19 cellular contexts compared by ENCODE assay signal in the genomic region with DNA sequence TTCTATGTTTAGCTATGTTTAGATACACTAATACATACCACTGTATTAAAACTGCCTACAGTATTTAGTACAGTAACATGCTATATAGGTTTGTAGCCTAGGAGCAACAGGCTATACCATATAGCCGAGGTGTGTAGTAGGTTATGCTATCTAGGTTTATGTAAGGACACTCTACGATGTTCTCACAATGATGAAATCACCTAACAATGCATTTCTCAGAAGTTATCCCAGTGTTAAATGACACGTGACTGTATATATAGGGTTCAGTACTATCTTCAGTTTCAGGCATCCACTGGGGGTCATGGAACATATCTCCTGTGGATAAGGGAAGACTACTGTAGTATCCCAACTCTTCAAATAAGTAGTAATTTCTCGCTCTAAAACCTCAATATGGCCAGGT.
DNase-seq lines count a peak whose midpoint lies in the region; ATAC-seq, FAIRE-seq and TF ChIP-seq lines count a peak whose summit lies in the region.
"Had no signal": no experiment of that assay in that cellular context is flagged by ENCODE, and none has a peak within 500 bp of the region (broad histone marks: within the 10 kb centered on the region; RNA-seq: fewer than 3 reads in every experiment).

No MANE protein-coding gene starts in this region.

- H3K4me3 ChIP-seq in PC-3 (ENCODE audit: low read length): no peak overlapping the region
- H3K4me3 ChIP-seq in trophoblast cell (ENCODE audit: low read depth, low read length): no peak overlapping the region
- H3K4me3 ChIP-seq: HAP-1 had no signal

- no CpG with 5 or more reads among the region's 4 CpGs for WGBS in trophoblast cell (ENCODE audit: extremely low coverage, insufficient coverage, insufficient read length)

- peaks cover 30% of the 10 kb centered on the region for H3K4me1 Mint-ChIP-seq in mesothelial cell of epicardium
- H3K4me1 Mint-ChIP-seq in activated CD4-positive, alpha-beta T cell treated with anti-CD3 and anti-CD28 coated beads, Interleukin-2, amount 10 ng/mL, durations not matched to agents 7 days and 5 days: peaks cover 19% of the 10 kb centered on the region

- peaks cover under 1% of the 10 kb centered on the region for H3K36me3 Mint-ChIP-seq in mesothelial cell of epicardium
- H3K36me3 Mint-ChIP-seq in activated CD4-positive, alpha-beta T cell treated with anti-CD3 and anti-CD28 coated beads, Interleukin-2, amount 10 ng/mL, durations not matched to agents 7 days and 5 days (ENCODE audit: low read depth): no peaks in the 10 kb centered on the region

- H2AFZ ChIP-seq in PC-3 (ENCODE audit: low read length) (no peak overlapping the region), trophoblast cell (ENCODE audit: insufficient read depth, low read length, poor library complexity) (no peak overlapping the region)

- no peak for DNase-seq in H54 (ENCODE audit: insufficient read length, low spot score)
- no peak for DNase-seq in PC-3
- peak; percentile 3 to 17 for DNase-seq in erythroblast (lab: John Stamatoyannopoulos, UW)
- DNase-seq in trophoblast cell: peak in 1 of 2 donors; percentile 73
- no peak for DNase-seq in NCI-H69 (lab: John Stamatoyannopoulos, UW)
- no peak for DNase-seq in GM03348 (ENCODE audit: low spot score)
- DNase-seq in mesothelial cell of epicardium (ENCODE audit: low spot score in 2 of 2, unreplicated experiment in 2 of 2): no peak
- DNase-seq in activated CD4-positive, alpha-beta T cell treated with anti-CD3 and anti-CD28 coated beads, Interleukin-2, amount 10 ng/mL, durations not matched to agents 7 days and 5 days: no peak
- DNase-seq: C1 segment of cervical spinal cord; CD8-positive, alpha-beta memory T cell; DMS79 treated with DMSO at 0.1 percent for 48 hours; MV-4-11; NCI-H187; NCI-H2227 treated with DMSO at 0.1 percent for 48 hours; NCI-H510A treated with DMSO at 0.1 percent for 48 hours; NCI-H82 had no signal

- H3K27me3 ChIP-seq in PC-3 (ENCODE audit: low read length) (no peaks in the 10 kb centered on the region), trophoblast cell (ENCODE audit: insufficient read depth, low read length) (no peaks in the 10 kb centered on the region)

- no peaks in the 10 kb centered on the region for H3K9me3 Mint-ChIP-seq in mesothelial cell of epicardium
- no peaks in the 10 kb centered on the region for H3K9me3 Mint-ChIP-seq in activated CD4-positive, alpha-beta T cell treated with anti-CD3 and anti-CD28 coated beads, Interleukin-2, amount 10 ng/mL, durations not matched to agents 7 days and 5 days
- H3K9me3 Mint-ChIP-seq: CD8-positive, alpha-beta memory T cell had no signal

- no peak overlapping the region for H2BK5ac ChIP-seq in trophoblast cell (ENCODE audit: low read depth, low read length, poor library complexity)

- peak overlapping the region; percentile 85 for H2BK120ac ChIP-seq in trophoblast cell (ENCODE audit: insufficient read depth, low read length, poor library complexity)

- POLR2A ChIA-PET in PC-3 (lab: Charles Lee; ENCODE audit: unreplicated experiment): interaction anchor here (0.6 kb wide), 1 partner anchor 34 kb away, joined by 4 read pairs; no protein-coding TSS in a partner anchor
- POLR2A ChIA-PET in activated CD4-positive, alpha-beta T cell treated with anti-CD3 and anti-CD28 coated beads, Interleukin-2, amount 10 ng/mL, durations not matched to agents 7 days and 5 days (lab: Charles Lee): no interaction called here

- no peak overlapping the region for H4K91ac ChIP-seq in trophoblast cell (ENCODE audit: low read depth, low read length)

- TF ChIP-seq POLR2A in H54 (IDR thresholded peaks at IDR 0.05; ENCODE audit: low read depth, low read length): no peak
- no peak for TF ChIP-seq POLR2A in erythroblast (IDR thresholded peaks at IDR 0.05; ENCODE audit: low read length)

- no peak for TF ChIP-seq CTCF in PC-3 (conservative IDR thresholded peaks at IDR 0.05; ENCODE audit: low read depth, low read length)
- no peak for TF ChIP-seq CTCF in mesothelial cell of epicardium (IDR thresholded peaks at IDR 0.05; ENCODE audit: unreplicated experiment)

- H3K79me2 ChIP-seq in PC-3 (ENCODE audit: low read length) (peaks cover 31% of the 10 kb centered on the region), trophoblast cell (ENCODE audit: control insufficient read depth, insufficient read depth, low read length, poor library complexity) (peaks cover 4% of the 10 kb centered on the region)

- H3K27ac Mint-ChIP-seq in mesothelial cell of epicardium: no peak overlapping the region
- H3K27ac Mint-ChIP-seq in activated CD4-positive, alpha-beta T cell treated with anti-CD3 and anti-CD28 coated beads, Interleukin-2, amount 10 ng/mL, durations not matched to agents 7 days and 5 days: no peak overlapping the region
- H3K27ac Mint-ChIP-seq: CD8-positive, alpha-beta memory T cell had no signal

- no peak overlapping the region for H3K23ac ChIP-seq in trophoblast cell (ENCODE audit: low read length)

- peaks cover 10% of the 10 kb centered on the region for H3F3A ChIP-seq in PC-3 (ENCODE audit: low read length, unreplicated experiment)

- H3K9me3 ChIP-seq in PC-3 (ENCODE audit: low read length) (no peaks in the 10 kb centered on the region), trophoblast cell (ENCODE audit: insufficient read depth, low read depth, low read length) (no peaks in the 10 kb centered on the region)
- H3K9me3 ChIP-seq: HAP-1 had no signal

- no peak overlapping the region for H2AK5ac ChIP-seq in trophoblast cell (ENCODE audit: low read length)

- no peaks in the 10 kb centered on the region for H3K27me3 Mint-ChIP-seq in mesothelial cell of epicardium (ENCODE audit: low read depth)
- no peaks in the 10 kb centered on the region for H3K27me3 Mint-ChIP-seq in activated CD4-positive, alpha-beta T cell treated with anti-CD3 and anti-CD28 coated beads, Interleukin-2, amount 10 ng/mL, durations not matched to agents 7 days and 5 days
- H3K27me3 Mint-ChIP-seq: CD8-positive, alpha-beta memory T cell had no signal

- H3K79me1 ChIP-seq in trophoblast cell (ENCODE audit: low read length): peaks cover 14% of the 10 kb centered on the region

- no peak for ATAC-seq in PC-3
- ATAC-seq: HepG2 had no signal

- peak overlapping the region; percentile 99 for H3K27ac ChIP-seq in PC-3 (ENCODE audit: low read length)
- H3K27ac ChIP-seq in trophoblast cell (ENCODE audit: low read depth, low read length): peak overlapping the region; percentile 39
- H3K27ac ChIP-seq: KMS-11 had no signal

- no TSS peak for BruUV-seq in PC-3 (replicated peaks; lab: Mats Ljungman, UMichigan)

- H4K12ac ChIP-seq in trophoblast cell (ENCODE audit: low read depth, low read length): no peak overlapping the region

- H3K4ac ChIP-seq in trophoblast cell (ENCODE audit: low read depth, low read length): no peak overlapping the region

- no peaks in the 10 kb centered on the region for H4K20me1 ChIP-seq in PC-3 (ENCODE audit: low read length)

- CTCF ChIA-PET in PC-3 (lab: Charles Lee): no interaction called here
- CTCF ChIA-PET in activated CD4-positive, alpha-beta T cell treated with anti-CD3 and anti-CD28 coated beads, Interleukin-2, amount 10 ng/mL, durations not matched to agents 7 days and 5 days (lab: Charles Lee): no interaction called here

- no peak overlapping the region for H4K8ac ChIP-seq in trophoblast cell (ENCODE audit: low read depth, low read length)

- H3K9me2 ChIP-seq in PC-3 (replicated peaks; ENCODE audit: low read length): no peaks in the 10 kb centered on the region

- H3K36me3 ChIP-seq in PC-3 (ENCODE audit: low read depth, low read length) (no peaks in the 10 kb centered on the region), trophoblast cell (ENCODE audit: control insufficient read depth in 1 of 2, insufficient read depth in 2 of 2, low read length in 2 of 2) (no peaks in the 10 kb centered on the region)
- H3K36me3 ChIP-seq: HAP-1 had no signal

- peak; percentile 48 for FAIRE-seq in H54 (lab: Jason Lieb, UNC)
- FAIRE-seq: HepG2 had no signal

- no peak overlapping the region for H3K4me3 Mint-ChIP-seq in mesothelial cell of epicardium
- no peak overlapping the region for H3K4me3 Mint-ChIP-seq in activated CD4-positive, alpha-beta T cell treated with anti-CD3 and anti-CD28 coated beads, Interleukin-2, amount 10 ng/mL, durations not matched to agents 7 days and 5 days
- H3K4me3 Mint-ChIP-seq: CD8-positive, alpha-beta memory T cell had no signal

- H3K14ac ChIP-seq in trophoblast cell (ENCODE audit: low read length): no peak overlapping the region

- H2BK12ac ChIP-seq in trophoblast cell (ENCODE audit: low read length): no peak overlapping the region

- H3K4me2 ChIP-seq in PC-3 (ENCODE audit: low read length): peak overlapping the region; percentile 88
- no peak overlapping the region for H3K4me2 ChIP-seq in trophoblast cell (ENCODE audit: low read length)
- H3K4me2 ChIP-seq: KMS-11 had no signal

- H3K9ac ChIP-seq in PC-3 (ENCODE audit: low read length): peak overlapping the region; percentile 23
- no peak overlapping the region for H3K9ac ChIP-seq in trophoblast cell (ENCODE audit: low read length)
- H3K9ac ChIP-seq: KMS-11 had no signal

- intact Hi-C loops in PC-3 (cut with micrococcal nuclease): no loop called here

- no peak overlapping the region for H3K18ac ChIP-seq in trophoblast cell (ENCODE audit: low read length)

- peaks cover 23% of the 10 kb centered on the region for H3K4me1 ChIP-seq in PC-3 (ENCODE audit: insufficient read depth, low read length)
- H3K4me1 ChIP-seq in trophoblast cell (ENCODE audit: control insufficient read depth in 1 of 2, insufficient read depth in 2 of 2, low read length in 2 of 2): peaks cover 0 to 2% of the 10 kb centered on the region in 2 experiments

Comparison
In these comparisons a context has a peak if more than half of its experiments do, and no peak if none do; other contexts are left out.
1. DNase-seq: peak in erythroblast (2 of 2); none in H54 (single experiment), PC-3 (single experiment), NCI-H69 (single experiment), GM03348 (single experiment), mesothelial cell of epicardium (0 of 2) and activated CD4-positive, alpha-beta T cell treated with anti-CD3 and anti-CD28 coated beads, Interleukin-2, amount 10 ng/mL, durations not matched to agents 7 days and 5 days (single experiment).